18 cellular contexts compared by ENCODE assay signal in the genomic region with DNA sequence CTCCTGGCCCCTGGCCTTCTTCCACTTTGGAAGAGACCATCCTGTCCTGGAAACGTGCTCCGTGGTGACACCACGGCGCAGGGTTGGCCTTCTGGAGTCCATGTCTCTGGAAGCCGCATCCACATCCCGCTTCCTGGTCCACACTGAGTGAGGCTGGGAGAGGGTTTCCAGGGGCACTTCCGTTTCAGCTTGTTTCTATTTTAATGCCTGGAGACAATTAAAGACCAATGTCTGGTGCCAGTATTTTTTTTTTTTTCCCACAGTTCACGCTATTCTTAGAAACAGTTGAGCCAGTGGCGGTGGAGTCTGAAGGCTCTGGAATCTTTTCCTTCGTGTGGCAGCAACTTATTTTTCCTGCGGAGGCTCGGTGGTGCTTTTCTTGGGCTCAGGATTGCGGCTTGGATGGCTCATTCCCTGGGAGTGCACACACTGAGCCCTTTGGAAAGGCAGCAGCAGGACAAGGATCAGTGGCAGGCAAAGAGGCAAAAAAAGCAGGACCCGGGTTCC.
A peak's percentile ranks its signal among the peaks of the same experiment; 100 is the strongest.
DNase-seq lines count a peak whose midpoint lies in the region; ATAC-seq, FAIRE-seq and TF ChIP-seq lines count a peak whose summit lies in the region.
"Had no signal": no experiment of that assay in that cellular context is flagged by ENCODE, and none has a peak within 500 bp of the region (broad histone marks: within the 10 kb centered on the region; RNA-seq: fewer than 3 reads in every experiment).

No MANE protein-coding gene starts in this region.

- peak overlapping the region; percentile 19 to 62 (median 50) for H3K27ac ChIP-seq in upper lobe of left lung
- no peak overlapping the region for H3K27ac ChIP-seq in SK-N-SH (ENCODE audit: low read depth in 2 of 2, low read length in 1 of 2)
- H3K27ac ChIP-seq: C4-2B, pancreas, transverse colon had no signal

- H3K4me3 ChIP-seq in adipocyte (ENCODE audit: low read length) (peak overlapping the region; percentile 46), upper lobe of left lung (no peak overlapping the region), SK-N-SH (ENCODE audit: low read depth in 2 of 2, low read length in 1 of 2) (no peak overlapping the region)
- H3K4me3 ChIP-seq: pancreas, transverse colon had no signal

- H3K9ac ChIP-seq in adipocyte (ENCODE audit: low read length) (peak overlapping the region; percentile 8), SK-N-SH (no peak overlapping the region)

- no peak for FAIRE-seq in HTR-8/SVneo (lab: Jason Lieb, UNC)
- FAIRE-seq: pancreas had no signal

- no peaks in the 10 kb centered on the region for H3K79me2 ChIP-seq in SK-N-SH (ENCODE audit: insufficient read depth)

- no peak overlapping the region for H3K4me2 ChIP-seq in SK-N-SH

- peak; percentile 39 for DNase-seq in adipocyte (ENCODE audit: low read depth)
- peak; percentile 50 for DNase-seq in Right ventricle myocardium superior
- DNase-seq in myocyte (ENCODE audit: low read depth) = peak; percentile 54
- peak in 1 of 2 donors; percentile 19 for DNase-seq in upper lobe of left lung
- no peak for DNase-seq in HTR-8/SVneo (ENCODE audit: insufficient read length, low spot score)
- no peak for DNase-seq in activated CD4-positive, alpha-beta T cell treated with anti-CD3 and anti-CD28 coated beads, Interleukin-2, amount 50 U/mL, for 48 hours
- DNase-seq in SK-N-SH = no peak
- DNase-seq: activated naive CD4-positive, alpha-beta T cell treated with Interleukin-2 at 50 U/mL for 16 hours; KG1; mammary epithelial cell; NCI-H1417 treated with DMSO at 0.1 percent for 48 hours; NCI-H446 treated with DMSO at 0.1 percent for 48 hours; pancreas; stimulated activated CD4-positive, alpha-beta T cell treated with anti-CD3 and anti-CD28 coated beads, Interleukin-1b, Interleukin-23, amount 100 ng/mL, for 48 hours; stimulated activated CD8-positive, alpha-beta memory T cell treated with anti-CD3 and anti-CD28 coated beads, Interleukin-4, amount 100 ng/mL, for 48 hours; transverse colon had no signal

- TF ChIP-seq EP300 in upper lobe of left lung (IDR thresholded peaks at IDR 0.05) (no peak), SK-N-SH (IDR thresholded peaks at IDR 0.05; ENCODE audit: borderline replicate concordance in 1 of 2, low read depth in 1 of 2, low read length in 1 of 2) (no peak)

- CTCF ChIA-PET in SK-N-SH (lab: Yijun Ruan, JAX) = interaction anchor here (1.4 kb wide), 1 partner anchor 8 kb away, joined by 3 read pairs; no protein-coding TSS in a partner anchor

- peak; percentile 79 for ATAC-seq in Right ventricle myocardium superior (ENCODE audit: poor library complexity)
- ATAC-seq in upper lobe of left lung (ENCODE audit: low FRiP score in 2 of 2) = no peak
- ATAC-seq: pancreas, WTC11 had no signal

- TF ChIP-seq CTCF in upper lobe of left lung (IDR thresholded peaks at IDR 0.05) = no peak
- no peak for TF ChIP-seq CTCF in SK-N-SH (IDR thresholded peaks at IDR 0.05)

- H4K20me1 ChIP-seq in SK-N-SH (ENCODE audit: insufficient read depth) = no peaks in the 10 kb centered on the region

- intact Hi-C loops in Right ventricle myocardium superior (cut with DNase I) = no loop called here

- no peak for TF ChIP-seq RAD21 in SK-N-SH (IDR thresholded peaks at IDR 0.05; ENCODE audit: low read length)

- no peaks in the 10 kb centered on the region for H3K36me3 ChIP-seq in adipocyte (ENCODE audit: control insufficient read depth, insufficient read depth, low read length, severe bottlenecking)
- H3K36me3 ChIP-seq in upper lobe of left lung = no peaks in the 10 kb centered on the region
- no peaks in the 10 kb centered on the region for H3K36me3 ChIP-seq in SK-N-SH (replicated peaks in 1 of 2; ENCODE audit: control insufficient read depth in 1 of 2, insufficient read depth in 2 of 2, low read length in 1 of 2)
- H3K36me3 ChIP-seq: pancreas, transverse colon had no signal

- H2AFZ ChIP-seq in SK-N-SH (ENCODE audit: low read depth) = no peak overlapping the region

- no peaks in the 10 kb centered on the region for H3F3A ChIP-seq in SK-N-SH (replicated peaks; ENCODE audit: insufficient read depth)

- H3K4me1 ChIP-seq in adipocyte (ENCODE audit: control insufficient read depth, insufficient read depth, low read length) (peaks cover 16% of the 10 kb centered on the region), upper lobe of left lung (peaks cover 5 to 17% (median 11%) of the 10 kb centered on the region in 4 donors), SK-N-SH (ENCODE audit: control insufficient read depth in 1 of 2, insufficient read depth in 2 of 2, low read depth in 1 of 2, low read length in 1 of 2) (peaks cover 2 to 10% of the 10 kb centered on the region in 2 experiments; a peak in 3 of 4 replicates)
- H3K4me1 ChIP-seq: transverse colon had no signal

- no peaks in the 10 kb centered on the region for H3K27me3 ChIP-seq in adipocyte (replicated peaks; ENCODE audit: control insufficient read depth, insufficient read depth, low read length)
- no peaks in the 10 kb centered on the region for H3K27me3 ChIP-seq in upper lobe of left lung
- H3K27me3 ChIP-seq in SK-N-SH (ENCODE audit: insufficient read depth) = no peaks in the 10 kb centered on the region
- H3K27me3 ChIP-seq: pancreas, transverse colon had no signal

- no peaks in the 10 kb centered on the region for H3K9me2 ChIP-seq in SK-N-SH

- H3K9me3 ChIP-seq in adipocyte (ENCODE audit: control insufficient read depth, low read length) (no peaks in the 10 kb centered on the region), upper lobe of left lung (no peaks in the 10 kb centered on the region), SK-N-SH (no peaks in the 10 kb centered on the region)
- H3K9me3 ChIP-seq: pancreas, transverse colon had no signal

- 51 to 66% methylated on average over 10 to 14 of the region's 14 CpGs for WGBS in upper lobe of left lung, 2 donors
- WGBS in SK-N-SH (ENCODE audit: low lambda C conversion rate) = 86% methylated on average over 14 of the region's 14 CpGs

- TF ChIP-seq POLR2A in upper lobe of left lung (IDR thresholded peaks at IDR 0.05) = no peak

- POLR2A ChIA-PET in SK-N-SH (lab: Yijun Ruan, JAX) = no interaction called here

TF ChIP-seq in SK-N-SH, 30 proteins besides CTCF, POLR2A, EP300 and RAD21:
- TF ChIP-seq POLR2AphosphoS5 (IDR thresholded peaks at IDR 0.05; ENCODE audit: low read depth, low read length) (no peak), GABPA (IDR thresholded peaks at IDR 0.05; ENCODE audit: low read depth) (no peak), JUND (IDR thresholded peaks at IDR 0.05) (no peak), TCF12 (IDR thresholded peaks at IDR 0.05) (no peak), MEF2A (IDR thresholded peaks at IDR 0.05; ENCODE audit: borderline replicate concordance, low read depth) (no peak), GATA2 (CRISPR knock-in tag; IDR thresholded peaks at IDR 0.05) (no peak), YY1 (IDR thresholded peaks at IDR 0.05; ENCODE audit: low read depth) (no peak)
- TF ChIP-seq, protein P1, sequence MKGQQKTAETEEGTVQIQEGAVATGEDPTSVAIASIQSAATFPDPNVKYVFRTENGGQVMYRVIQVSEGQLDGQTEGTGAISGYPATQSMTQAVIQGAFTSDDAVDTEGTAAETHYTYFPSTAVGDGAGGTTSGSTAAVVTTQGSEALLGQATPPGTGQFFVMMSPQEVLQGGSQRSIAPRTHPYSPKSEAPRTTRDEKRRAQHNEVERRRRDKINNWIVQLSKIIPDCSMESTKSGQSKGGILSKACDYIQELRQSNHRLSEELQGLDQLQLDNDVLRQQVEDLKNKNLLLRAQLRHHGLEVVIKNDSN (IDR thresholded peaks at IDR 0.05; ENCODE audit: borderline replicate concordance, low read depth) = no peak
- TF ChIP-seq, protein P2, sequence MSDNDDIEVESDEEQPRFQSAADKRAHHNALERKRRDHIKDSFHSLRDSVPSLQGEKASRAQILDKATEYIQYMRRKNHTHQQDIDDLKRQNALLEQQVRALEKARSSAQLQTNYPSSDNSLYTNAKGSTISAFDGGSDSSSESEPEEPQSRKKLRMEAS (IDR thresholded peaks at IDR 0.05; ENCODE audit: low read depth) = no peak

Comparison
In these comparisons a context has a peak if more than half of its experiments do, and no peak if none do; other contexts are left out.
1. DNase-seq: peak in adipocyte (single experiment), Right ventricle myocardium superior (single experiment) and myocyte (single experiment); none in HTR-8/SVneo (single experiment), activated CD4-positive, alpha-beta T cell treated with anti-CD3 and anti-CD28 coated beads, Interleukin-2, amount 50 U/mL, for 48 hours (0 of 2) and SK-N-SH (single experiment).
2. H3K27ac ChIP-seq: peak in upper lobe of left lung (4 of 4); none in SK-N-SH (0 of 2).